In genomic region chr17:80498242-80498919, GRCh38 we compare ENCODE assay signal across 9 cellular contexts. TPM values are rescaled to one million over a fixed set of nuclear protein-coding genes. Genes with fewer than 3 reads are reported as not detected.
DNase-seq lines count a peak whose midpoint lies in the region; ATAC-seq and TF ChIP-seq lines count a peak whose summit lies in the region.
"Had no signal": no experiment of that assay in that cellular context is flagged by ENCODE, and none has a peak within 500 bp of the region (broad histone marks: within the 10 kb centered on the region; RNA-seq: fewer than 3 reads in every experiment).

No MANE protein-coding gene starts in this region.

- ATAC-seq in GM18868 (IDR thresholded peaks at IDR 0.05; ENCODE audit: unreplicated experiment): no peak

- no peaks in the 10 kb centered on the region for H3K36me3 ChIP-seq in rectal smooth muscle tissue (ENCODE audit: control insufficient read depth, insufficient read depth, low read length)
- H3K36me3 ChIP-seq in vagina: no peaks in the 10 kb centered on the region

- H3K9me3 ChIP-seq in vagina: no peaks in the 10 kb centered on the region

- TF ChIP-seq CTCF in fibroblast of villous mesenchyme (IDR thresholded peaks at IDR 0.05; ENCODE audit: insufficient read depth, low read depth, low read length): no peak
- no peak for TF ChIP-seq CTCF in vagina (IDR thresholded peaks at IDR 0.05)

- H3K4me1 ChIP-seq in rectal smooth muscle tissue (ENCODE audit: control insufficient read depth, insufficient read depth, low read length): peaks cover 15% of the 10 kb centered on the region
- peaks cover 8% of the 10 kb centered on the region for H3K4me1 ChIP-seq in vagina

- no peak for TF ChIP-seq POLR2A in vagina (IDR thresholded peaks at IDR 0.05)

- H3K27me3 ChIP-seq in rectal smooth muscle tissue (ENCODE audit: control insufficient read depth, insufficient read depth, low read length) (no peaks in the 10 kb centered on the region), vagina (no peaks in the 10 kb centered on the region)

- H3K4me3 ChIP-seq in fibroblast of villous mesenchyme (ENCODE audit: low read depth, low read length) (no peak overlapping the region), rectal smooth muscle tissue (ENCODE audit: low read length) (peak overlapping the region; percentile 22), vagina (peak overlapping the region in 1 of 2 donors; percentile 25)

- intact Hi-C loops in vagina (cut with DNase I): no loop called here

- peak; percentile 63 for DNase-seq in EH (ENCODE audit: low read depth)
- peak; percentile 79 for DNase-seq in SK-N-DZ (ENCODE audit: low spot score)
- peak; percentile 78 for DNase-seq in fibroblast of villous mesenchyme (ENCODE audit: low read depth)
- DNase-seq in NK-92 treated with Interleukin-12 subunit alpha and Interleukin-12 subunit beta, amount 100 ng/mL, for 24 hours (lab: John Stamatoyannopoulos, UW): no peak
- no peak for DNase-seq in vagina (ENCODE audit: extremely low spot score in 2 of 2)
- DNase-seq in mesenteric fat pad (ENCODE audit: low spot score): no peak

- H3K9ac ChIP-seq in rectal smooth muscle tissue (ENCODE audit: low read length): no peak overlapping the region

- peak overlapping the region; percentile 62 for H3K27ac ChIP-seq in rectal smooth muscle tissue (ENCODE audit: low read depth, low read length)
- H3K27ac ChIP-seq in vagina: no peak overlapping the region
- H3K27ac ChIP-seq: HL-60 had no signal

RNA-seq across cellular contexts. Expression of gene NPTX1, which starts 22.0 kb away (rescaled TPM):
- polyA plus RNA-seq in SK-N-DZ (2014; cell fraction: cytosol; rRNA removed): 0.77 and 0.99 TPM in 2 replicates
- polyA plus RNA-seq in SK-N-DZ (2014; cell fraction: nucleus; rRNA removed): 1.5 and 2.0 TPM in 2 replicates
- total RNA-seq in fibroblast of villous mesenchyme: 1.3 and 2.2 TPM in 2 replicates
- 0.49 TPM for total RNA-seq in vagina
- total RNA-seq in mesenteric fat pad: not detected

RNA-seq across cellular contexts. Expression of gene RPTOR, which starts 46.3 kb away (rescaled TPM):
- polyA plus RNA-seq in SK-N-DZ (2014; cell fraction: cytosol; rRNA removed): 13.6 and 15.9 TPM in 2 replicates
- 11.6 and 18.6 TPM in 2 replicates for polyA plus RNA-seq in SK-N-DZ (2014; cell fraction: nucleus; rRNA removed)
- total RNA-seq in fibroblast of villous mesenchyme: 35.8 and 40.3 TPM in 2 replicates
- total RNA-seq in vagina: 38.3 TPM
- 31.6 TPM for total RNA-seq in mesenteric fat pad

Comparison
In these comparisons a context has a peak if more than half of its experiments do, and no peak if none do; other contexts are left out.
1. DNase-seq: peak in EH (single experiment), SK-N-DZ (single experiment) and fibroblast of villous mesenchyme (single experiment); none in NK-92 treated with Interleukin-12 subunit alpha and Interleukin-12 subunit beta, amount 100 ng/mL, for 24 hours (single experiment), vagina (0 of 2) and mesenteric fat pad (single experiment).